Comparison of ENCODE assay signal across 8 cellular contexts in the genomic region with DNA sequence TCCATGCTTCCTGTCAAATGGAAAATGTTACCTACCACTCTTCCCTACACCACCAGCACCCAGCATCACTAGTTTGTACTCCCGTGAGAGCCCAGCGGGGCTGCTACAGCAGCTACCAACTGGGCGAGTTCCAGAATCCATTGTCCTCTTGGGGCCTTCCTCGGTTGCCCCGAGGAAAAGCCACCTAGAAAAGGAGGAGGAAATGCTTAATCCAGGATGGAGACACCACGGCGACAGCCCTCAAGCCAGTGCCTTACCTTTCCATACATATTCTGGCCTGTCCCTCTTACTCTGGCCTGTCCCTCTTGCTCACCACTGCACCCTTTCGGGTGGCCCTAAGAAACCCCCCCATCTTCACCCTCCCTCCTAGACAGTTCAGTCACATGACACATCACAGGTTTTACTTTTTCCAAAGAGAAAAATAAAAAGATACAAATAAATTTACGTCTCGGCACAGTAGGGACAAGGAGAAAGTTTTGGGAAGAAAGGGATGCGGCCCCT. TPM values are rescaled to one million over a fixed set of nuclear protein-coding genes. Genes with fewer than 3 reads are reported as not detected.
A peak's percentile ranks its signal among the peaks of the same experiment; 100 is the strongest.
DNase-seq lines count a peak whose midpoint lies in the region; ATAC-seq and TF ChIP-seq lines count a peak whose summit lies in the region.

No MANE protein-coding gene starts in this region.

- peaks cover 4% of the 10 kb centered on the region for H3K4me1 ChIP-seq in ectodermal cell (ENCODE audit: control insufficient read depth, insufficient read depth, low read length)
- peaks cover 26% of the 10 kb centered on the region for H3K4me1 ChIP-seq in lower lobe of right lung
- H3K4me1 ChIP-seq in suprapubic skin: peaks cover 22% of the 10 kb centered on the region

- H3K27ac ChIP-seq in ectodermal cell (ENCODE audit: insufficient read depth, low read depth, low read length, poor library complexity, severe bottlenecking) (peak overlapping the region; percentile 72), lower lobe of right lung (peak overlapping the region; percentile 76), suprapubic skin (peak overlapping the region; percentile 93)

- intact Hi-C loops in activated CD4-positive, alpha-beta T cell treated with anti-CD3 and anti-CD28 coated beads for 36 hours (cut with DNase I, micrococcal nuclease): loop anchor here (1.0 to 5.0 kb wide), 12 partner anchors 24 to 648 kb away; a partner anchor contains a TSS
- intact Hi-C loops in lower lobe of right lung (cut with DNase I): no loop called here

- WGBS in ectodermal cell, 2 experiments: 6 to 7% methylated on average over 9 to 11 of the region's 11 CpGs
- 3% methylated on average over 11 of the region's 11 CpGs for WGBS in suprapubic skin

- H3K9me3 Mint-ChIP-seq in activated CD4-positive, alpha-beta T cell treated with anti-CD3 and anti-CD28 coated beads for 36 hours (ENCODE audit: low read depth): no peaks in the 10 kb centered on the region

- H3K27me3 Mint-ChIP-seq in activated CD4-positive, alpha-beta T cell treated with anti-CD3 and anti-CD28 coated beads for 36 hours: no peaks in the 10 kb centered on the region

- TF ChIP-seq POLR2A in suprapubic skin (IDR thresholded peaks at IDR 0.05): no peak

- H3K36me3 Mint-ChIP-seq in activated CD4-positive, alpha-beta T cell treated with anti-CD3 and anti-CD28 coated beads for 36 hours (ENCODE audit: low read depth): peaks cover 47% of the 10 kb centered on the region

- no peak for TF ChIP-seq EP300 in suprapubic skin (IDR thresholded peaks at IDR 0.05)

- peak overlapping the region; percentile 92 for H3K27ac Mint-ChIP-seq in activated CD4-positive, alpha-beta T cell treated with anti-CD3 and anti-CD28 coated beads for 36 hours

- CTCF ChIA-PET in activated CD4-positive, alpha-beta T cell treated with anti-CD3 and anti-CD28 coated beads for 36 hours (lab: Charles Lee): interaction anchor here (1.0 kb wide), 1 partner anchor 79 kb away, joined by 3 read pairs; no protein-coding TSS in a partner anchor

- POLR2A ChIA-PET in activated CD4-positive, alpha-beta T cell treated with anti-CD3 and anti-CD28 coated beads for 36 hours (lab: Charles Lee): interaction anchor here (0.9 kb wide), 1 partner anchor 35 kb away, joined by 3 read pairs; no protein-coding TSS in a partner anchor

- peak; percentile 22 for ATAC-seq in activated CD4-positive, alpha-beta T cell treated with anti-CD3 and anti-CD28 coated beads for 36 hours
- ATAC-seq in HG03354 (IDR thresholded peaks at IDR 0.05; ENCODE audit: poor library complexity, severe bottlenecking, unreplicated experiment) (peak; percentile 47), lower lobe of right lung (peak; percentile 64 to 70)

- H3K4me3 ChIP-seq in ectodermal cell (ENCODE audit: insufficient read depth, low read depth, low read length) (peak overlapping the region; percentile 82), lower lobe of right lung (peak overlapping the region; percentile 74), suprapubic skin (peak overlapping the region; percentile 77)

- H3K36me3 ChIP-seq in ectodermal cell (ENCODE audit: control insufficient read depth, insufficient read depth, low read length) (peaks cover 32% of the 10 kb centered on the region), lower lobe of right lung (peaks cover 77% of the 10 kb centered on the region), suprapubic skin (peaks cover 66% of the 10 kb centered on the region)

- peaks cover 19% of the 10 kb centered on the region for H3K4me1 Mint-ChIP-seq in activated CD4-positive, alpha-beta T cell treated with anti-CD3 and anti-CD28 coated beads for 36 hours

- H3K27me3 ChIP-seq in ectodermal cell (ENCODE audit: control insufficient read depth, insufficient read depth, low read length, poor library complexity, severe bottlenecking) (no peaks in the 10 kb centered on the region), lower lobe of right lung (ENCODE audit: low read depth) (no peaks in the 10 kb centered on the region), suprapubic skin (no peaks in the 10 kb centered on the region)

- H3K4me3 Mint-ChIP-seq in activated CD4-positive, alpha-beta T cell treated with anti-CD3 and anti-CD28 coated beads for 36 hours: peak overlapping the region; percentile 85

- H3K9me3 ChIP-seq in ectodermal cell (ENCODE audit: control insufficient read depth, low read length) (no peaks in the 10 kb centered on the region), lower lobe of right lung (no peaks in the 10 kb centered on the region), suprapubic skin (no peaks in the 10 kb centered on the region)

- peak; percentile 28 for DNase-seq in activated CD4-positive, alpha-beta T cell treated with anti-CD3 and anti-CD28 coated beads for 36 hours
- no peak for DNase-seq in activated CD4-positive, alpha-beta T cell treated with anti-CD3 and anti-CD28 coated beads for 4 hours
- DNase-seq in SK-N-DZ (ENCODE audit: low spot score): peak; percentile 60
- DNase-seq in lower lobe of right lung: no peak
- DNase-seq in suprapubic skin (ENCODE audit: low spot score in 2 of 2): peak in 1 of 2 donors; percentile 59
- DNase-seq in stimulated activated CD4-positive, alpha-beta T cell treated with anti-CD3 and anti-CD28 coated beads, Interleukin-4, amount 100 ng/mL, for 24 hours: no peak

- TF ChIP-seq CTCF in lower lobe of right lung (IDR thresholded peaks at IDR 0.05) (no peak), suprapubic skin (IDR thresholded peaks at IDR 0.05) (no peak)

RNA-seq across cellular contexts. Expression of a gene that starts 0.5 kb away (rescaled TPM):
- total RNA-seq in activated CD4-positive, alpha-beta T cell treated with anti-CD3 and anti-CD28 coated beads for 36 hours: 10 to 100 TPM; 20.3 to 23.0 TPM
- polyA plus RNA-seq in SK-N-DZ (2014; cell fraction: cytosol; rRNA removed): 17.5 and 27.2 TPM in 2 replicates
- 15.0 and 20.5 TPM in 2 replicates for polyA plus RNA-seq in SK-N-DZ (2014; cell fraction: nucleus; rRNA removed)
- 43.4 TPM for polyA plus RNA-seq in ectodermal cell (2013, experiment 1 of 4)
- 42.0 TPM for polyA plus RNA-seq in ectodermal cell (2013, experiment 2 of 4)
- 34.1 TPM for polyA plus RNA-seq in ectodermal cell (2013, experiment 3 of 4)
- polyA plus RNA-seq in ectodermal cell (2013, experiment 4 of 4): 42.2 TPM
- total RNA-seq in lower lobe of right lung (56.4 TPM), suprapubic skin (10 to 100 TPM; 18.1 to 30.8 (median 23.8) TPM)

RNA-seq across cellular contexts. Expression of a gene that starts 23.5 kb away (rescaled TPM):
- total RNA-seq in activated CD4-positive, alpha-beta T cell treated with anti-CD3 and anti-CD28 coated beads for 36 hours: 10 to 100 TPM; 68.7 to 97.5 TPM
- polyA plus RNA-seq in SK-N-DZ (2014; cell fraction: cytosol; rRNA removed): 84.3 and 84.8 TPM in 2 replicates
- polyA plus RNA-seq in SK-N-DZ (2014; cell fraction: nucleus; rRNA removed): 250 and 318 TPM in 2 replicates
- 76.7 TPM for polyA plus RNA-seq in ectodermal cell (2013, experiment 1 of 4)
- 72.3 TPM for polyA plus RNA-seq in ectodermal cell (2013, experiment 2 of 4)
- polyA plus RNA-seq in ectodermal cell (2013, experiment 3 of 4): 59.3 TPM
- 68.1 TPM for polyA plus RNA-seq in ectodermal cell (2013, experiment 4 of 4)
- total RNA-seq in lower lobe of right lung (42.8 TPM), suprapubic skin (100 to 1,000 TPM in 1 of 4 donors, 10 to 100 TPM in 3; 33.6 to 116 (median 50.3) TPM)

RNA-seq across cellular contexts. Expression of a gene that starts 30.8 kb away (rescaled TPM):
- total RNA-seq in activated CD4-positive, alpha-beta T cell treated with anti-CD3 and anti-CD28 coated beads for 36 hours: not detected
- polyA plus RNA-seq in SK-N-DZ (2014; cell fraction: cytosol; rRNA removed): not detected in 2 replicates
- not detected in 2 replicates for polyA plus RNA-seq in SK-N-DZ (2014; cell fraction: nucleus; rRNA removed)
- not detected for polyA plus RNA-seq in ectodermal cell (2013, experiment 1 of 4)
- polyA plus RNA-seq in ectodermal cell (2013, experiment 2 of 4): not detected
- polyA plus RNA-seq in ectodermal cell (2013, experiment 3 of 4): not detected
- not detected for polyA plus RNA-seq in ectodermal cell (2013, experiment 4 of 4)
- total RNA-seq in lower lobe of right lung (not detected), suprapubic skin (not detected)

RNA-seq across cellular contexts. Expression of a gene that starts 51.3 kb away (rescaled TPM):
- total RNA-seq in activated CD4-positive, alpha-beta T cell treated with anti-CD3 and anti-CD28 coated beads for 36 hours: 10 to 100 TPM; 14.3 to 14.8 TPM
- 92.1 and 102 TPM in 2 replicates for polyA plus RNA-seq in SK-N-DZ (2014; cell fraction: cytosol; rRNA removed)
- polyA plus RNA-seq in SK-N-DZ (2014; cell fraction: nucleus; rRNA removed): 34.6 and 40.4 TPM in 2 replicates
- 4.9 TPM for polyA plus RNA-seq in ectodermal cell (2013, experiment 1 of 4)
- 4.9 TPM for polyA plus RNA-seq in ectodermal cell (2013, experiment 2 of 4)
- polyA plus RNA-seq in ectodermal cell (2013, experiment 3 of 4): 3.5 TPM
- 3.5 TPM for polyA plus RNA-seq in ectodermal cell (2013, experiment 4 of 4)
- total RNA-seq in lower lobe of right lung (9.6 TPM), suprapubic skin (1 to 10 TPM; 2.2 to 3.3 (median 2.7) TPM)

RNA-seq across cellular contexts. Expression of a gene that starts 53.7 kb away (rescaled TPM):
- total RNA-seq in activated CD4-positive, alpha-beta T cell treated with anti-CD3 and anti-CD28 coated beads for 36 hours: 10 to 100 TPM; 44.2 to 48.8 TPM
- polyA plus RNA-seq in SK-N-DZ (2014; cell fraction: cytosol; rRNA removed): 14.5 and 18.2 TPM in 2 replicates
- 56.5 and 85.9 TPM in 2 replicates for polyA plus RNA-seq in SK-N-DZ (2014; cell fraction: nucleus; rRNA removed)
- 42.7 TPM for polyA plus RNA-seq in ectodermal cell (2013, experiment 1 of 4)
- 55.7 TPM for polyA plus RNA-seq in ectodermal cell (2013, experiment 2 of 4)
- 29.7 TPM for polyA plus RNA-seq in ectodermal cell (2013, experiment 3 of 4)
- polyA plus RNA-seq in ectodermal cell (2013, experiment 4 of 4): 33.8 TPM
- total RNA-seq in lower lobe of right lung (46.9 TPM), suprapubic skin (10 to 100 TPM; 27.5 to 82.6 (median 43.2) TPM)

Comparison
In these comparisons a context has a peak if more than half of its experiments do, and no peak if none do; other contexts are left out.
1. DNase-seq: peak in activated CD4-positive, alpha-beta T cell treated with anti-CD3 and anti-CD28 coated beads for 36 hours (single experiment) and SK-N-DZ (single experiment); none in activated CD4-positive, alpha-beta T cell treated with anti-CD3 and anti-CD28 coated beads for 4 hours (0 of 2), lower lobe of right lung (single experiment) and stimulated activated CD4-positive, alpha-beta T cell treated with anti-CD3 and anti-CD28 coated beads, Interleukin-4, amount 100 ng/mL, for 24 hours (single experiment).
2. Peak in every context shown above with its lines, with median percentiles within 50 percentile points of each other: ATAC-seq, H3K27ac ChIP-seq and H3K4me3 ChIP-seq.